In the genomic region with DNA sequence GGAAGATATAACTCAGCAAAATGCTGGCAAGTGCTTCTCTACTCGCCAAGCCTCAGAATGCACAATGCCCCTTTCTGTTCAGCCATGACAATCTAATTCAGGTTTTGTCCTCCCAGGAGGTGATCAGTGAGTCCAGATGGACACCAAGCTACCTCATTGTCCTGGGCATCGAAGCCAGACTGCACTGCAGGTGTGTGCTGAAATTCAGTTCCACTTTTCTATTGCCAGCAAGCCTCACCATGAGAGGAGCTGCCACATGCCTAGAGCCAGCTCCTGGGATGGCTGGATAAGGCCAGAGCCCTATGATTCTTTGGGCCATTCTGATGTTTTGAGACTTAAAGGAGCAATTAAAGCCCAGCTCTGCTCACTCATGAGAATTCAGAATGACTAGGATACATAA, we compare ENCODE assay signal across 24 cellular contexts.
A peak's percentile ranks its signal among the peaks of the same experiment; 100 is the strongest.
DNase-seq lines count a peak whose midpoint lies in the region; ATAC-seq and TF ChIP-seq lines count a peak whose summit lies in the region.
"Had no signal": no experiment of that assay in that cellular context is flagged by ENCODE, and none has a peak within 500 bp of the region (broad histone marks: within the 10 kb centered on the region; RNA-seq: fewer than 3 reads in every experiment).

No MANE protein-coding gene starts in this region.

- no peaks in the 10 kb centered on the region for H3K36me3 ChIP-seq in osteoblast (ENCODE audit: insufficient read depth, low read length)
- H3K36me3 ChIP-seq: BLaER1 treated with 17β-estradiol and CSF1 and Interleukin-3, amounts not matched to agents 10 nM and 100 nM had no signal

- TF ChIP-seq CTCF in osteoblast (IDR thresholded peaks at IDR 0.05; ENCODE audit: extremely low read depth, low read depth, low read length), result no peak

- H3K4me1 ChIP-seq in osteoblast (ENCODE audit: insufficient read depth, low read length), result no peaks in the 10 kb centered on the region
- H3K4me1 ChIP-seq: A549, Caco-2 had no signal

- H3K79me2 ChIP-seq in osteoblast (ENCODE audit: insufficient read depth, low read length), result no peaks in the 10 kb centered on the region

- no peak overlapping the region for H3K4me2 ChIP-seq in osteoblast (ENCODE audit: insufficient read depth, low read length)
- H3K4me2 ChIP-seq: A549; BLaER1 treated with 17β-estradiol and CSF1 and Interleukin-3, amounts not matched to agents 10 nM and 100 nM had no signal

- H3K4me3 ChIP-seq in osteoblast (ENCODE audit: insufficient read depth, low read length), result no peak overlapping the region
- H3K4me3 ChIP-seq: A549; BLaER1 treated with 17β-estradiol and CSF1 and Interleukin-3, amounts not matched to agents 10 nM and 100 nM had no signal

- DNase-seq in G401 (ENCODE audit: low spot score) (peak; percentile 97), cerebellar cortex (ENCODE audit: low spot score) (peak; percentile 96), cerebellum (ENCODE audit: low spot score) (peak; percentile 84), osteoblast (ENCODE audit: insufficient read length, low spot score, missing footprints) (peak; percentile 11), NCI-H526 (lab: John Stamatoyannopoulos, UW) (no peak), cortex of kidney (lab: John Stamatoyannopoulos, UW) (no peak)
- DNase-seq: AML-193; Caco-2; Calu3; CD4-positive, alpha-beta T cell; CD8-positive, alpha-beta T cell; DMS 273 treated with DMSO at 0.1 percent for 48 hours; DMS153; DMS53; DMS79; DND-41; EL; GF-D8 had no signal

- H3K27ac ChIP-seq in osteoblast (ENCODE audit: low read depth, low read length), result no peak overlapping the region
- H3K27ac ChIP-seq: 22Rv1; A549; BLaER1 treated with 17β-estradiol and CSF1 and Interleukin-3, amounts not matched to agents 10 nM and 100 nM; C4-2B had no signal

- H2AFZ ChIP-seq in osteoblast (ENCODE audit: low read length), result no peak overlapping the region

- no peaks in the 10 kb centered on the region for H3K27me3 ChIP-seq in osteoblast (ENCODE audit: insufficient read depth, low read length)
- H3K27me3 ChIP-seq: BLaER1 treated with 17β-estradiol and CSF1 and Interleukin-3, amounts not matched to agents 10 nM and 100 nM had no signal

- no peaks in the 10 kb centered on the region for H4K20me1 ChIP-seq in osteoblast (ENCODE audit: insufficient read depth, low read length)
- H4K20me1 ChIP-seq: BLaER1 treated with 17β-estradiol and CSF1 and Interleukin-3, amounts not matched to agents 10 nM and 100 nM had no signal

- no peak for ATAC-seq in HG02981 (IDR thresholded peaks at IDR 0.05; ENCODE audit: unreplicated experiment)
- no peak for ATAC-seq in HG02885 (IDR thresholded peaks at IDR 0.05; ENCODE audit: poor library complexity, unreplicated experiment)
- ATAC-seq: A549; CD8-positive, alpha-beta T cell had no signal

- in situ Hi-C loops in G401 (cut with HindIII; ENCODE audit: low sequenced_read_pairs), result no loop called here

- no peaks in the 10 kb centered on the region for H3K9me3 ChIP-seq in osteoblast (ENCODE audit: low read depth, low read length)
- H3K9me3 ChIP-seq: A549; BLaER1 treated with 17β-estradiol and CSF1 and Interleukin-3, amounts not matched to agents 10 nM and 100 nM; Caco-2 had no signal

Comparison
In these comparisons a context has a peak if more than half of its experiments do, and no peak if none do; other contexts are left out.
1. DNase-seq: peak in G401 (single experiment), cerebellar cortex (single experiment), cerebellum (single experiment) and osteoblast (single experiment); none in NCI-H526 (0 of 2) and cortex of kidney (single experiment).